Comparison of ENCODE assay signal across 2 cellular contexts in genomic region chr19:38989614-38990013, GRCh38. TPM values are rescaled to one million over a fixed set of nuclear protein-coding genes. Genes with fewer than 3 reads are reported as not detected.
"Had no signal": no experiment of that assay in that cellular context is flagged by ENCODE, and none has a peak within 500 bp of the region (broad histone marks: within the 10 kb centered on the region; RNA-seq: fewer than 3 reads in every experiment).

No MANE protein-coding gene starts in this region.

RNA-seq across cellular contexts. Expression of gene FBXO17, which starts 14.1 kb away (rescaled TPM):
- polyA plus RNA-seq: IgD-negative memory B cell had no signal

RNA-seq across cellular contexts. Expression of gene FBXO27, which starts 42.7 kb away (rescaled TPM):
- total RNA-seq: HT1080 had no signal
